Comparison of ENCODE assay signal across 8 cellular contexts in genomic region chr1:154419620-154420020, GRCh38. TPM values are rescaled to one million over a fixed set of nuclear protein-coding genes. Genes with fewer than 3 reads are reported as not detected.
A peak's percentile ranks its signal among the peaks of the same experiment; 100 is the strongest.
DNase-seq lines count a peak whose midpoint lies in the region; ATAC-seq and TF ChIP-seq lines count a peak whose summit lies in the region.

No MANE protein-coding gene starts in this region.

- no peaks in the 10 kb centered on the region for H3K27me3 ChIP-seq in KMS-11 (ENCODE audit: insufficient read depth, low read depth)
- H3K27me3 ChIP-seq in gastroesophageal sphincter, result no peaks in the 10 kb centered on the region

- peaks cover 62% of the 10 kb centered on the region for H3K4me1 ChIP-seq in KMS-11 (ENCODE audit: low read depth, poor library complexity, severe bottlenecking)
- H3K4me1 ChIP-seq in gastroesophageal sphincter, result peaks cover 29 to 100% (median 70%) of the 10 kb centered on the region in 3 donors

- in situ Hi-C loops in GM13977 (cut with MboI; ENCODE audit: low pct_unique_long_range_greater_than_20kb, low sequenced_read_pairs, unreplicated experiment), result no loop called here

- H3K36me3 ChIP-seq in KMS-11 (ENCODE audit: insufficient read depth) (no peaks in the 10 kb centered on the region), gastroesophageal sphincter (no peaks in the 10 kb centered on the region)

- H4K20me1 ChIP-seq in KMS-11 (ENCODE audit: insufficient read depth), result no peaks in the 10 kb centered on the region

- no peaks in the 10 kb centered on the region for H3K79me2 ChIP-seq in KMS-11 (ENCODE audit: insufficient read depth, low read depth)

- TF ChIP-seq POLR2A in gastroesophageal sphincter (IDR thresholded peaks at IDR 0.05), result peak in 1 of 2 donors; percentile 12

- WGBS in gastroesophageal sphincter (ENCODE audit: low coverage in 1 of 2), 2 donors, result 0% methylated on average over 4 to 6 of the region's 8 CpGs

- POLR2A ChIA-PET in AG04449 (lab: Yijun Ruan, JAX), result interaction anchor here (0.9 to 1.5 kb wide), 2 partner anchors 12 to 14 kb away, joined by 4 to 6 read pairs; no protein-coding TSS in a partner anchor

- peak; percentile 92 for DNase-seq in AG04449 (ENCODE audit: low read depth, low spot score)
- DNase-seq in activated effector memory CD4-positive, alpha-beta T cell treated with anti-CD3 and anti-CD28 coated beads, Interleukin-2, amount 50 U/mL, for 16 hours, result peak; percentile 70
- peak; percentile 56 to 96 (median 78) for DNase-seq in posterior cingulate gyrus
- no peak for DNase-seq in GM13977 (ENCODE audit: low spot score)

- TF ChIP-seq CTCF in AG04449 (IDR thresholded peaks at IDR 0.05; ENCODE audit: insufficient read depth, low read length, missing control alignments) (no peak), KMS-11 (conservative IDR thresholded peaks at IDR 0.05; ENCODE audit: low read depth, low read length) (no peak), gastroesophageal sphincter (IDR thresholded peaks at IDR 0.05) (no peak), GM13977 (IDR thresholded peaks at IDR 0.05; ENCODE audit: extremely low read depth, insufficient read depth, missing control alignments) (no peak)

- TF ChIP-seq EP300 in gastroesophageal sphincter (IDR thresholded peaks at IDR 0.05), result no peak

- H3K9ac ChIP-seq in KMS-11, result no peak overlapping the region

- CTCF ChIA-PET in AG04449 (lab: Yijun Ruan, JAX), result interaction anchor here (0.8 to 2.3 kb wide), 11 partner anchors 8 to 95 kb away, joined by 3 to 12 read pairs (median 5); no protein-coding TSS in a partner anchor

- H3K27ac ChIP-seq in KMS-11, result no peak overlapping the region
- peak overlapping the region; percentile 84 to 99 (median 97) for H3K27ac ChIP-seq in gastroesophageal sphincter

- peak; percentile 85 for ATAC-seq in gastroesophageal sphincter
- no peak for ATAC-seq in HG02981 (IDR thresholded peaks at IDR 0.05; ENCODE audit: unreplicated experiment)
- ATAC-seq in HG02678 (IDR thresholded peaks at IDR 0.05; ENCODE audit: unreplicated experiment), result no peak

- no peak overlapping the region for H2AFZ ChIP-seq in KMS-11 (ENCODE audit: low read depth)

- no peaks in the 10 kb centered on the region for H3K9me3 ChIP-seq in gastroesophageal sphincter

- H3K4me2 ChIP-seq in KMS-11, result peak overlapping the region; percentile 17

- H3K4me3 ChIP-seq in AG04449 (ENCODE audit: low read depth, low read length) (peak overlapping the region; percentile 38), KMS-11 (IDR thresholded peaks at IDR 0.05; ENCODE audit: insufficient read depth, low read depth, low read length) (peak overlapping the region; percentile 19), gastroesophageal sphincter (peak overlapping the region in 1 of 2 donors; percentile 10)

- intact Hi-C loops in posterior cingulate gyrus (cut with DNase I), result no loop called here

RNA-seq across cellular contexts. Expression of gene IL6R, which starts 14.5 kb away (rescaled TPM):
- 10 to 100 TPM; 44.7 to 59.4 (median 55.5) TPM for total RNA-seq in gastroesophageal sphincter
